23 cellular contexts compared by ENCODE assay signal in the genomic region with DNA sequence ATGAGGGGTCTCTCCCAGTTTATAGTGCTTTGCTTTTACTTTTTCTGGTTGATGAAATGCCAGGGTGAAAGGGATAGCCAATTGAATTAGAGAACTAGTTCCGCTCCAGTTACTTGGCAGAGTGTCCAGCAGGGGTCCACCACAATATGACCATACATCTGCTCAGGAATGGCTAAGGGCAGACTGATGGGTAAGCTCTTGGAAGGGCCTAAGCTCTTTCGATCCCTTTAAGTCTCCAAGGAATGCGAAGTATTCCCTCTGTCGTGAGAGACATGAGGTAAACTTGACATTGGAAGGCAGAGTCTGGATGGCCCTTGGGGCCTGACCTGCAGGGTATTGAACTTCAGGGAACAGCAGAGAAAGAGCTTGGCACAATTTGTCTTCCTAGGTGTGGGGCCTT.
"Had no signal": no experiment of that assay in that cellular context is flagged by ENCODE, and none has a peak within 500 bp of the region (broad histone marks: within the 10 kb centered on the region; RNA-seq: fewer than 3 reads in every experiment).

No MANE protein-coding gene starts in this region.

- H3K4me1 ChIP-seq: esophagus squamous epithelium, left lung, parathyroid adenoma, prostate gland, sigmoid colon, tibial nerve, upper lobe of left lung had no signal

- H3K4me3 ChIP-seq: coronary artery, esophagus squamous epithelium, left lung, prostate gland, sigmoid colon, thoracic aorta, tibial nerve, upper lobe of left lung had no signal

- H3K27ac ChIP-seq: coronary artery, esophagus squamous epithelium, left lung, neutrophil, parathyroid adenoma, prostate gland, sigmoid colon, thoracic aorta, tibial nerve, upper lobe of left lung had no signal

- ATAC-seq: left cardiac atrium; left lung; naive thymus-derived CD8-positive, alpha-beta T cell; right cardiac atrium; stimulated activated naive B cell treated with anti-CD40 and anti-IgM and Interleukin-4, amounts not matched to agents 10 μg/mL and 1 μg/mL and 100 μg/mL, for 72 hours had no signal

- H3K27me3 ChIP-seq: esophagus squamous epithelium, left lung, neutrophil, sigmoid colon, tibial nerve, upper lobe of left lung had no signal

- H3K9me3 ChIP-seq: neutrophil, prostate gland, thoracic aorta had no signal

- H3K36me3 ChIP-seq: esophagus squamous epithelium, left lung, neutrophil, prostate gland, sigmoid colon, thoracic aorta, tibial nerve, upper lobe of left lung had no signal

- H3K9ac ChIP-seq: parathyroid adenoma had no signal

- DNase-seq: dermis blood vessel endothelial cell; effector memory CD4-positive, alpha-beta T cell; erythroblast; esophagus squamous epithelium; foreskin melanocyte; kidney; left cardiac atrium; left lung; mesenchymal stem cell; midbrain; naive thymus-derived CD8-positive, alpha-beta T cell; nephron progenitor cell; right cardiac atrium; sigmoid colon; stimulated activated CD4-positive, alpha-beta T cell treated with anti-CD3 and anti-CD28 coated beads, Interleukin-4, amount 100 ng/mL, for 4 hours; stimulated activated naive B cell treated with anti-CD40 and anti-IgM and Interleukin-4, amounts not matched to agents 10 μg/mL and 1 μg/mL and 100 μg/mL, for 72 hours; upper lobe of left lung had no signal
